1 cellular context compared by ENCODE assay signal in the genomic region with DNA sequence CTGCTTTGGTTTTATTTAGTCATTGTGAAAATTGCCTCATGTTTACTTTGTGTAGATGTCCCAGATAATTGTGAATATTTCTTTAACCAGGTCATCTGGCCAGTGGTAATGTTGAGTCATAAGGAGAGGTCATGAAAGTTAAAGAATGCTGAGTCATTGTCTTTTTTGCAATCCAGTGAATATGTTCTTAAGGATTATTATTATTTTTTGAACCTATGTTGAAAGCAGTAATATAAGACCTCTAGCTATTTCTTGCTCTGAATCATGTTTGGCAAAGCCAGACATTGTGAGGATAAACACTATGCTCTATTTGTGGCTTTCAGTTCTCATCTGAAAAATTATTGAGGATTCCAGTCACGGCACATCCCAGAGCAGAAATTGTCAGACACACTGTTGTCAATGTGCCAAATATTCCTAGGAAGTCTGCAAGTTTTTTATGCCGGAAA.
TF ChIP-seq lines count a peak whose summit lies in the region.

No MANE protein-coding gene starts in this region.

TF ChIP-seq in HCT116, 20 proteins besides CTCF, POLR2A, EP300 and RAD21 (continued from another document):
- TF ChIP-seq, protein P1, sequence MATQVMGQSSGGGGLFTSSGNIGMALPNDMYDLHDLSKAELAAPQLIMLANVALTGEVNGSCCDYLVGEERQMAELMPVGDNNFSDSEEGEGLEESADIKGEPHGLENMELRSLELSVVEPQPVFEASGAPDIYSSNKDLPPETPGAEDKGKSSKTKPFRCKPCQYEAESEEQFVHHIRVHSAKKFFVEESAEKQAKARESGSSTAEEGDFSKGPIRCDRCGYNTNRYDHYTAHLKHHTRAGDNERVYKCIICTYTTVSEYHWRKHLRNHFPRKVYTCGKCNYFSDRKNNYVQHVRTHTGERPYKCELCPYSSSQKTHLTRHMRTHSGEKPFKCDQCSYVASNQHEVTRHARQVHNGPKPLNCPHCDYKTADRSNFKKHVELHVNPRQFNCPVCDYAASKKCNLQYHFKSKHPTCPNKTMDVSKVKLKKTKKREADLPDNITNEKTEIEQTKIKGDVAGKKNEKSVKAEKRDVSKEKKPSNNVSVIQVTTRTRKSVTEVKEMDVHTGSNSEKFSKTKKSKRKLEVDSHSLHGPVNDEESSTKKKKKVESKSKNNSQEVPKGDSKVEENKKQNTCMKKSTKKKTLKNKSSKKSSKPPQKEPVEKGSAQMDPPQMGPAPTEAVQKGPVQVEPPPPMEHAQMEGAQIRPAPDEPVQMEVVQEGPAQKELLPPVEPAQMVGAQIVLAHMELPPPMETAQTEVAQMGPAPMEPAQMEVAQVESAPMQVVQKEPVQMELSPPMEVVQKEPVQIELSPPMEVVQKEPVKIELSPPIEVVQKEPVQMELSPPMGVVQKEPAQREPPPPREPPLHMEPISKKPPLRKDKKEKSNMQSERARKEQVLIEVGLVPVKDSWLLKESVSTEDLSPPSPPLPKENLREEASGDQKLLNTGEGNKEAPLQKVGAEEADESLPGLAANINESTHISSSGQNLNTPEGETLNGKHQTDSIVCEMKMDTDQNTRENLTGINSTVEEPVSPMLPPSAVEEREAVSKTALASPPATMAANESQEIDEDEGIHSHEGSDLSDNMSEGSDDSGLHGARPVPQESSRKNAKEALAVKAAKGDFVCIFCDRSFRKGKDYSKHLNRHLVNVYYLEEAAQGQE (IDR thresholded peaks at IDR 0.05; ENCODE audit: low read depth) = no peak
- TF ChIP-seq CEBPB (IDR thresholded peaks at IDR 0.05; ENCODE audit: low read depth) (peak; percentile 92), TCF7L2 (IDR thresholded peaks at IDR 0.05; ENCODE audit: borderline replicate concordance, extremely low read depth, insufficient read depth, insufficient read length) (no peak), JUND (IDR thresholded peaks at IDR 0.05) (peak; percentile 96), ZNF274 (IDR thresholded peaks at IDR 0.05; ENCODE audit: low read depth, low read length) (no peak), SP1 (IDR thresholded peaks at IDR 0.05; ENCODE audit: low read depth) (peak; percentile 86), CBX3 (IDR thresholded peaks at IDR 0.05; ENCODE audit: low read depth) (peak; percentile 84; the same call in 1 of the 2 replicates), EZH2phosphoT487 (IDR thresholded peaks at IDR 0.05; ENCODE audit: borderline replicate concordance) (no peak), SRF (IDR thresholded peaks at IDR 0.05; ENCODE audit: low read depth) (peak; percentile 58; the same call in 1 of the 2 replicates)
- TF ChIP-seq, protein P2, sequence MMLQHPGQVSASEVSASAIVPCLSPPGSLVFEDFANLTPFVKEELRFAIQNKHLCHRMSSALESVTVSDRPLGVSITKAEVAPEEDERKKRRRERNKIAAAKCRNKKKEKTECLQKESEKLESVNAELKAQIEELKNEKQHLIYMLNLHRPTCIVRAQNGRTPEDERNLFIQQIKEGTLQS (IDR thresholded peaks at IDR 0.05) = peak; percentile 76
